Comparison of ENCODE assay signal across 10 cellular contexts in the genomic region with DNA sequence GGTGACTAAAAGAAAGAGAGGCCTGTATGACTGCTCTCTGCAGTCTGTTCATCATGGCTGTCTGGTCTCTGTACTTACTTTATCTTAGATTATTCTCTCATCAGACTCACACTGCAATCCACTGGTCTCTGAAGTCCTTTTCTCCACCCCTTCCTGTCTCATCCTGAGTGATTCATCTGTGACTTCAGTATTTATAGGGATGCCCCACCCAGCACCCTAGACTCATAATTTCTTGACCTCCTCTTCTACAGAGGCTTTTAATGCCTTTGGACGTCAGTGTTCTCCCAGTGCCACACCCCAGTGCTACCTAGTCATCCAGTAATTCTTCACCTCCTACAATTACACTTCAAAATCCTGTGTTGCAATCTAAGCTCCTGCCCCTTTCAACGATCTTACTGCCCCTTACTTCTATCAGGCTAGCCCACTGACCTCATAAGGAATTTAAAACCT. TPM values are rescaled to one million over a fixed set of nuclear protein-coding genes. Genes with fewer than 3 reads are reported as not detected.
A peak's percentile ranks its signal among the peaks of the same experiment; 100 is the strongest.
DNase-seq lines count a peak whose midpoint lies in the region; ATAC-seq, FAIRE-seq and TF ChIP-seq lines count a peak whose summit lies in the region.
"Had no signal": no experiment of that assay in that cellular context is flagged by ENCODE, and none has a peak within 500 bp of the region (broad histone marks: within the 10 kb centered on the region; RNA-seq: fewer than 3 reads in every experiment).

No MANE protein-coding gene starts in this region.

- no peak overlapping the region for H4K12ac ChIP-seq in trophoblast cell (ENCODE audit: low read depth, low read length)

- no peak overlapping the region for H3K4me3 ChIP-seq in epithelial cell of proximal tubule (ENCODE audit: low read depth, low read length)
- H3K4me3 ChIP-seq in trophoblast cell (ENCODE audit: low read depth, low read length), result no peak overlapping the region

- no peak overlapping the region for H3K23ac ChIP-seq in trophoblast cell (ENCODE audit: low read length)

- H3K79me1 ChIP-seq in trophoblast cell (ENCODE audit: low read length), result no peaks in the 10 kb centered on the region

- H3K4ac ChIP-seq in trophoblast cell (ENCODE audit: low read depth, low read length), result no peak overlapping the region

- DNase-seq in H54 (ENCODE audit: insufficient read length, low spot score), result no peak
- DNase-seq in NOMO-1 treated with DMSO at 0.1 percent for 48 hours (lab: John Stamatoyannopoulos, UW; ENCODE audit: unreplicated experiment), result peak; percentile 30
- DNase-seq in epithelial cell of proximal tubule (ENCODE audit: low read depth), result peak; percentile 72
- DNase-seq in trophoblast cell, result peak; percentile 9 to 26
- DNase-seq in NCI-H128 (lab: John Stamatoyannopoulos, UW; ENCODE audit: unreplicated experiment), result no peak
- DNase-seq in NCI-H1417 treated with DMSO at 0.1 percent for 48 hours (lab: John Stamatoyannopoulos, UW), result no peak
- no peak for DNase-seq in stimulated activated naive CD8-positive, alpha-beta T cell treated with anti-CD3 and anti-CD28 coated beads, Interleukin-15, Interleukin-2, amounts not matched to agents 100 U/mL and 50 U/mL, for 24 hours
- DNase-seq in NCI-H524 (lab: John Stamatoyannopoulos, UW), result no peak
- DNase-seq: naive B cell; stimulated activated CD4-positive, alpha-beta T cell treated with anti-CD3 and anti-CD28 coated beads, Interleukin-15, amount 100 ng/mL, for 24 hours had no signal

- H3K27ac ChIP-seq in trophoblast cell (ENCODE audit: low read depth, low read length), result no peak overlapping the region

- H3K27me3 ChIP-seq in trophoblast cell (ENCODE audit: insufficient read depth, low read length), result no peaks in the 10 kb centered on the region

- H3K79me2 ChIP-seq in trophoblast cell (ENCODE audit: control insufficient read depth, insufficient read depth, low read length, poor library complexity), result no peaks in the 10 kb centered on the region

- H2AFZ ChIP-seq in trophoblast cell (ENCODE audit: insufficient read depth, low read length, poor library complexity), result no peak overlapping the region

- WGBS in trophoblast cell (ENCODE audit: extremely low coverage, insufficient coverage, insufficient read length), result no CpG with 5 or more reads among the region's 2 CpGs

- H2BK12ac ChIP-seq in trophoblast cell (ENCODE audit: low read length), result no peak overlapping the region

- no peak overlapping the region for H3K14ac ChIP-seq in trophoblast cell (ENCODE audit: low read length)

- no peak for ATAC-seq in stimulated activated naive CD8-positive, alpha-beta T cell treated with anti-CD3 and anti-CD28 coated beads, Interleukin-15, Interleukin-2, amounts not matched to agents 100 U/mL and 50 U/mL, for 24 hours

- TF ChIP-seq POLR2A in H54 (IDR thresholded peaks at IDR 0.05; ENCODE audit: low read depth, low read length), result no peak

- H4K91ac ChIP-seq in trophoblast cell (ENCODE audit: low read depth, low read length), result no peak overlapping the region

- no peak for TF ChIP-seq CTCF in epithelial cell of proximal tubule (conservative IDR thresholded peaks at IDR 0.05; ENCODE audit: low read depth, low read length)

- H2BK5ac ChIP-seq in trophoblast cell (ENCODE audit: low read depth, low read length, poor library complexity), result no peak overlapping the region

- no peaks in the 10 kb centered on the region for H3K9me3 ChIP-seq in trophoblast cell (ENCODE audit: insufficient read depth, low read depth, low read length)

- peaks cover 0 to 2% of the 10 kb centered on the region in 2 experiments for H3K4me1 ChIP-seq in trophoblast cell (ENCODE audit: control insufficient read depth in 1 of 2, insufficient read depth in 2 of 2, low read length in 2 of 2)

- no peak overlapping the region for H4K8ac ChIP-seq in trophoblast cell (ENCODE audit: low read depth, low read length)

- H3K9ac ChIP-seq in trophoblast cell (ENCODE audit: low read length), result no peak overlapping the region

- H3K36me3 ChIP-seq in trophoblast cell (ENCODE audit: control insufficient read depth in 1 of 2, insufficient read depth in 2 of 2, low read length in 2 of 2), result no peaks in the 10 kb centered on the region

- peak; percentile 99 for FAIRE-seq in H54 (lab: Jason Lieb, UNC)

- H3K4me2 ChIP-seq in trophoblast cell (ENCODE audit: low read length), result no peak overlapping the region

- no peak overlapping the region for H2BK120ac ChIP-seq in trophoblast cell (ENCODE audit: insufficient read depth, low read length, poor library complexity)

- H3K18ac ChIP-seq in trophoblast cell (ENCODE audit: low read length), result no peak overlapping the region

- H2AK5ac ChIP-seq in trophoblast cell (ENCODE audit: low read length), result no peak overlapping the region

RNA-seq across cellular contexts. Expression of a gene that starts 14.9 kb away (rescaled TPM):
- total RNA-seq in epithelial cell of proximal tubule, result 95.4 and 112 TPM in 2 replicates
- 109 and 111 TPM in 2 replicates for polyA plus RNA-seq in trophoblast cell (2013)

Comparison
In these comparisons a context has a peak if more than half of its experiments do, and no peak if none do; other contexts are left out.
1. DNase-seq: peak in NOMO-1 treated with DMSO at 0.1 percent for 48 hours (single experiment), epithelial cell of proximal tubule (single experiment) and trophoblast cell (2 of 2); none in H54 (single experiment), NCI-H128 (single experiment), NCI-H1417 treated with DMSO at 0.1 percent for 48 hours (single experiment), stimulated activated naive CD8-positive, alpha-beta T cell treated with anti-CD3 and anti-CD28 coated beads, Interleukin-15, Interleukin-2, amounts not matched to agents 100 U/mL and 50 U/mL, for 24 hours (single experiment) and NCI-H524 (0 of 2).